1 cellular context compared by ENCODE assay signal in genomic region chr7:27097686-27098492, GRCh38.
TF ChIP-seq lines count a peak whose summit lies in the region.

No MANE protein-coding gene starts in this region.

TF ChIP-seq in H1, 55 proteins besides CTCF, POLR2A, EP300 and RAD21:
- TF ChIP-seq CBX8 (IDR thresholded peaks at IDR 0.05; ENCODE audit: borderline replicate concordance, low read depth, low read length): peak; percentile 45; the same call in 1 of the 2 replicates
- peak; percentile 95 for TF ChIP-seq EZH2 (IDR thresholded peaks at IDR 0.05; ENCODE audit: low read depth, low read length, severe bottlenecking)
- no peak for TF ChIP-seq JUN (IDR thresholded peaks at IDR 0.05; ENCODE audit: low read depth, low read length)
